In genomic region chr10:73886625-73887024, GRCh38 we compare ENCODE assay signal across 11 cellular contexts. TPM values are rescaled to one million over a fixed set of nuclear protein-coding genes. Genes with fewer than 3 reads are reported as not detected.
A peak's percentile ranks its signal among the peaks of the same experiment; 100 is the strongest.
DNase-seq lines count a peak whose midpoint lies in the region; ATAC-seq and TF ChIP-seq lines count a peak whose summit lies in the region.
"Had no signal": no experiment of that assay in that cellular context is flagged by ENCODE, and none has a peak within 500 bp of the region (broad histone marks: within the 10 kb centered on the region; RNA-seq: fewer than 3 reads in every experiment).

No MANE protein-coding gene starts in this region.

- no peak for ATAC-seq in lower lobe of right lung

- POLR2A ChIA-PET in MCF 10A (lab: Yijun Ruan, JAX), result interaction anchor here (0.5 to 12.9 kb wide), 19 partner anchors 9 to 340 kb away, joined by 3 to 361 read pairs (median 7); partner anchors contain the start of genes PLAU and VCL

- no peak for TF ChIP-seq EP300 in suprapubic skin (IDR thresholded peaks at IDR 0.05)

- TF ChIP-seq CTCF in MCF 10A (IDR thresholded peaks at IDR 0.05; ENCODE audit: unreplicated experiment) (no peak), lower lobe of right lung (IDR thresholded peaks at IDR 0.05) (no peak), suprapubic skin (IDR thresholded peaks at IDR 0.05) (peak in 1 of 2 donors; percentile 2)

- peak overlapping the region; percentile 54 for H3K4me3 Mint-ChIP-seq in MCF 10A (ENCODE audit: unreplicated experiment)
- H3K4me3 Mint-ChIP-seq: activated CD8-positive, alpha-beta T cell treated with anti-CD3 and anti-CD28 coated beads, Interleukin-2, amount 10 ng/mL, durations not matched to agents 7 days and 5 days had no signal

- H3K27me3 ChIP-seq in lower lobe of right lung (ENCODE audit: low read depth) (no peaks in the 10 kb centered on the region), suprapubic skin (no peaks in the 10 kb centered on the region)
- H3K27me3 ChIP-seq: pancreas had no signal

- DNase-seq in LoVo (ENCODE audit: low spot score) (peak; percentile 50), MCF 10A (ENCODE audit: unreplicated experiment) (no peak), lower lobe of right lung (no peak), suprapubic skin (ENCODE audit: low spot score in 2 of 2) (no peak), NCI-H1694 treated with DMSO at 0.1 percent for 48 hours (lab: John Stamatoyannopoulos, UW) (no peak), GM19238 (ENCODE audit: insufficient read length, low spot score) (no peak), NCI-H510A (lab: John Stamatoyannopoulos, UW) (no peak)
- DNase-seq in activated CD4-positive, alpha-beta T cell treated with anti-CD3 and anti-CD28 coated beads for 4 hours, result no peak
- DNase-seq: NCI-H1048 had no signal

- no peak overlapping the region for H3K4me3 ChIP-seq in lower lobe of right lung
- no peak overlapping the region for H3K4me3 ChIP-seq in suprapubic skin
- H3K4me3 ChIP-seq: pancreas had no signal

- WGBS in suprapubic skin, result 0% methylated on average over 1 of the region's 1 CpG

- intact Hi-C loops in MCF 10A (cut with micrococcal nuclease) (loop anchor here (1.0 to 5.0 kb wide), 8 partner anchors 25 to 348 kb away; partner anchors contain the start of genes PLAU and VCL), lower lobe of right lung (cut with DNase I) (loop anchor here (10.0 kb wide), 2 partner anchors 48 to 198 kb away; no protein-coding TSS in a partner anchor)

- CTCF ChIA-PET in MCF 10A (lab: Yijun Ruan, JAX), result interaction anchor here (0.5 to 21.1 kb wide), 46 partner anchors 8 to 1319 kb away, joined by 3 to 658 read pairs (median 4); no protein-coding TSS in a partner anchor

- no TSS peak for BruUV-seq in MCF 10A (replicated peaks; lab: Mats Ljungman, UMichigan)

- H3K4me1 ChIP-seq in lower lobe of right lung (peaks cover 31% of the 10 kb centered on the region), suprapubic skin (peaks cover 45% of the 10 kb centered on the region)

- H3K36me3 Mint-ChIP-seq in MCF 10A (ENCODE audit: insufficient read depth, unreplicated experiment), result no peaks in the 10 kb centered on the region

- H3K27ac ChIP-seq in lower lobe of right lung, result peak overlapping the region; percentile 85
- H3K27ac ChIP-seq in suprapubic skin, result peak overlapping the region; percentile 92

- no peaks in the 10 kb centered on the region for H3K9me3 Mint-ChIP-seq in MCF 10A (ENCODE audit: unreplicated experiment)

- H3K27ac Mint-ChIP-seq in MCF 10A (ENCODE audit: low read depth, unreplicated experiment), result peak overlapping the region; percentile 50
- H3K27ac Mint-ChIP-seq: activated CD8-positive, alpha-beta T cell treated with anti-CD3 and anti-CD28 coated beads, Interleukin-2, amount 10 ng/mL, durations not matched to agents 7 days and 5 days had no signal

- no peaks in the 10 kb centered on the region for H3K27me3 Mint-ChIP-seq in MCF 10A (ENCODE audit: insufficient read depth, unreplicated experiment)

- H3K9me3 ChIP-seq in lower lobe of right lung (no peaks in the 10 kb centered on the region), suprapubic skin (no peaks in the 10 kb centered on the region)
- H3K9me3 ChIP-seq: pancreas had no signal

- H3K4me1 Mint-ChIP-seq in MCF 10A (ENCODE audit: insufficient read depth, unreplicated experiment), result peaks cover 47% of the 10 kb centered on the region

- no peaks in the 10 kb centered on the region for H3K36me3 ChIP-seq in lower lobe of right lung
- no peaks in the 10 kb centered on the region for H3K36me3 ChIP-seq in suprapubic skin
- H3K36me3 ChIP-seq: pancreas had no signal

- TF ChIP-seq POLR2A in suprapubic skin (IDR thresholded peaks at IDR 0.05), result no peak

RNA-seq across cellular contexts. Expression of gene CAMK2G, which starts 12.3 kb away (rescaled TPM):
- total RNA-seq in MCF 10A (2022) (10.9 and 13.7 TPM in 2 replicates), lower lobe of right lung (38.4 TPM), suprapubic skin (10 to 100 TPM; 16.9 to 35.2 (median 20.6) TPM)

RNA-seq across cellular contexts. Expression of gene PLAU, which starts 24.3 kb away (rescaled TPM):
- total RNA-seq in MCF 10A (2022) (17.3 and 30.6 TPM in 2 replicates), lower lobe of right lung (29.0 TPM), suprapubic skin (10 to 100 TPM in 2 of 4 donors, 1 to 10 TPM in 2; 8.4 to 19.1 (median 10.8) TPM)
